26 cellular contexts compared by ENCODE assay signal in the genomic region with DNA sequence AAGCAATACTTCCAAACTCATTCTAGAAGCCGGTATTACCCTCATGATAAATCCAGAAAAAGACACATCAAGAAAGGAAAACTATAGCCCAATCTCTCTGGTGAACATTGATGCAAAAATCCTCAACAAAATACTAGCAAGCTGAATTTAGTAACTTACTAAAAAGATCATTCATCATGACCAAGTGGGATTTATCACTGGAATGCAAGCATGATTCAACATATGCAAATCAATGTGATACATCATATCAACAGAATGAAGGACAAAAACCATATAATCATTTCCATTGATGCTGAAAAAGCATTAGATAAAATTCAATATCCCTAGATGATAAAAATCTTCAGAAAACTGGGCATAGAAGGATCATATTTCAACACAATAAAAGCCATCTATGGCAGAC.
"Had no signal": no experiment of that assay in that cellular context is flagged by ENCODE, and none has a peak within 500 bp of the region (broad histone marks: within the 10 kb centered on the region; RNA-seq: fewer than 3 reads in every experiment).

No MANE protein-coding gene starts in this region.

- H3K4me1 Mint-ChIP-seq: activated CD4-positive, alpha-beta memory T cell treated with anti-CD3 and anti-CD28 coated beads, Interleukin-2, amount 10 ng/mL, durations not matched to agents 7 days and 5 days; activated CD4-positive, alpha-beta T cell treated with anti-CD3 and anti-CD28 coated beads, Interleukin-2, amount 10 ng/mL, durations not matched to agents 24 days and 14 days; activated CD8-positive, alpha-beta memory T cell treated with anti-CD3 and anti-CD28 coated beads, Interleukin-2, amount 10 ng/mL, durations not matched to agents 7 days and 5 days; activated naive CD8-positive, alpha-beta T cell treated with anti-CD3 and anti-CD28 coated beads, Interleukin-2, amount 50 U/mL, for 24 hours; central memory CD8-positive, alpha-beta T cell; natural killer cell; stimulated activated memory B cell treated with anti-CD40 and anti-IgM and Interleukin-4, amounts not matched to agents 10 μg/mL and 1 μg/mL and 100 μg/mL, for 72 hours had no signal

- FAIRE-seq: colon, endothelial cell of umbilical vein had no signal

- H3K4me3 Mint-ChIP-seq: activated CD4-positive, alpha-beta memory T cell treated with anti-CD3 and anti-CD28 coated beads, Interleukin-2, amount 10 ng/mL, durations not matched to agents 7 days and 5 days; activated CD4-positive, alpha-beta T cell treated with anti-CD3 and anti-CD28 coated beads, Interleukin-2, amount 10 ng/mL, durations not matched to agents 24 days and 14 days; activated CD8-positive, alpha-beta memory T cell treated with anti-CD3 and anti-CD28 coated beads, Interleukin-2, amount 10 ng/mL, durations not matched to agents 7 days and 5 days; activated naive CD8-positive, alpha-beta T cell treated with anti-CD3 and anti-CD28 coated beads, Interleukin-2, amount 50 U/mL, for 24 hours; central memory CD8-positive, alpha-beta T cell; natural killer cell; stimulated activated memory B cell treated with anti-CD40 and anti-IgM and Interleukin-4, amounts not matched to agents 10 μg/mL and 1 μg/mL and 100 μg/mL, for 72 hours had no signal

- H3K27me3 Mint-ChIP-seq: activated CD4-positive, alpha-beta memory T cell treated with anti-CD3 and anti-CD28 coated beads, Interleukin-2, amount 10 ng/mL, durations not matched to agents 7 days and 5 days; activated CD4-positive, alpha-beta T cell treated with anti-CD3 and anti-CD28 coated beads, Interleukin-2, amount 10 ng/mL, durations not matched to agents 24 days and 14 days; activated CD8-positive, alpha-beta memory T cell treated with anti-CD3 and anti-CD28 coated beads, Interleukin-2, amount 10 ng/mL, durations not matched to agents 7 days and 5 days; activated naive CD8-positive, alpha-beta T cell treated with anti-CD3 and anti-CD28 coated beads, Interleukin-2, amount 50 U/mL, for 24 hours; central memory CD8-positive, alpha-beta T cell; stimulated activated memory B cell treated with anti-CD40 and anti-IgM and Interleukin-4, amounts not matched to agents 10 μg/mL and 1 μg/mL and 100 μg/mL, for 72 hours had no signal

- H3K36me3 Mint-ChIP-seq: activated CD8-positive, alpha-beta memory T cell treated with anti-CD3 and anti-CD28 coated beads, Interleukin-2, amount 10 ng/mL, durations not matched to agents 7 days and 5 days; stimulated activated memory B cell treated with anti-CD40 and anti-IgM and Interleukin-4, amounts not matched to agents 10 μg/mL and 1 μg/mL and 100 μg/mL, for 72 hours had no signal

- ATAC-seq: activated CD8-positive, alpha-beta memory T cell treated with anti-CD3 and anti-CD28 coated beads, Interleukin-2, amount 10 ng/mL, durations not matched to agents 7 days and 5 days; activated naive CD8-positive, alpha-beta T cell treated with anti-CD3 and anti-CD28 coated beads, Interleukin-2, amount 50 U/mL, for 24 hours; left lung; natural killer cell; sciatic nerve; stimulated activated memory B cell treated with anti-CD40 and anti-IgM and Interleukin-4, amounts not matched to agents 10 μg/mL and 1 μg/mL and 100 μg/mL, for 72 hours had no signal

- H3K36me3 ChIP-seq: esophagus muscularis mucosa, left lung, stomach, suprapubic skin, tibial nerve had no signal

- H3K27ac ChIP-seq: esophagus muscularis mucosa, left lung, stomach, suprapubic skin, tibial nerve had no signal

- H3K27me3 ChIP-seq: esophagus muscularis mucosa, left lung, stomach, suprapubic skin, tibial nerve had no signal

- DNase-seq: activated CD4-positive, alpha-beta memory T cell treated with anti-CD3 and anti-CD28 coated beads, Interleukin-2, amount 10 ng/mL, durations not matched to agents 7 days and 5 days; activated CD4-positive, alpha-beta T cell treated with anti-CD3 and anti-CD28 coated beads, Interleukin-2, amount 10 ng/mL, durations not matched to agents 24 days and 14 days; activated CD8-positive, alpha-beta memory T cell treated with anti-CD3 and anti-CD28 coated beads, Interleukin-2, amount 10 ng/mL, durations not matched to agents 7 days and 5 days; activated gamma-delta T cell; activated naive CD4-positive, alpha-beta T cell treated with anti-CD3 and anti-CD28 coated beads, Interleukin-2, amount 50 U/mL, for 16 hours; activated naive CD8-positive, alpha-beta T cell treated with anti-CD3 and anti-CD28 coated beads, Interleukin-2, amount 50 U/mL, for 24 hours; activated T-cell treated with anti-CD3 and anti-CD28 coated beads for 4 hours; anterior cingulate cortex; effector memory CD4-positive, alpha-beta T cell; foreskin melanocyte; left lung; midbrain; natural killer cell; stimulated activated CD4-positive, alpha-beta T cell treated with anti-CD3 and anti-CD28 coated beads, Interleukin-15, amount 100 ng/mL, for 24 hours; stomach; T-helper 2 cell had no signal

- H3K27ac Mint-ChIP-seq: activated CD4-positive, alpha-beta memory T cell treated with anti-CD3 and anti-CD28 coated beads, Interleukin-2, amount 10 ng/mL, durations not matched to agents 7 days and 5 days; activated CD4-positive, alpha-beta T cell treated with anti-CD3 and anti-CD28 coated beads, Interleukin-2, amount 10 ng/mL, durations not matched to agents 24 days and 14 days; activated CD8-positive, alpha-beta memory T cell treated with anti-CD3 and anti-CD28 coated beads, Interleukin-2, amount 10 ng/mL, durations not matched to agents 7 days and 5 days; activated naive CD8-positive, alpha-beta T cell treated with anti-CD3 and anti-CD28 coated beads, Interleukin-2, amount 50 U/mL, for 24 hours; natural killer cell; stimulated activated memory B cell treated with anti-CD40 and anti-IgM and Interleukin-4, amounts not matched to agents 10 μg/mL and 1 μg/mL and 100 μg/mL, for 72 hours had no signal

- H3K4me1 ChIP-seq: esophagus muscularis mucosa, left lung, stomach, suprapubic skin, tibial nerve had no signal

- H3K4me3 ChIP-seq: esophagus muscularis mucosa, left lung, lung, smooth muscle cell, stomach, suprapubic skin, tibial nerve had no signal

- H3K9me3 Mint-ChIP-seq: activated CD4-positive, alpha-beta T cell treated with anti-CD3 and anti-CD28 coated beads, Interleukin-2, amount 10 ng/mL, durations not matched to agents 24 days and 14 days had no signal
